In genomic region chr1:54425152-54425584, GRCh38 we compare ENCODE assay signal across 24 cellular contexts. TPM values are rescaled to one million over a fixed set of nuclear protein-coding genes. Genes with fewer than 3 reads are reported as not detected.
DNase-seq lines count a peak whose midpoint lies in the region; ATAC-seq, FAIRE-seq and TF ChIP-seq lines count a peak whose summit lies in the region.
"Had no signal": no experiment of that assay in that cellular context is flagged by ENCODE, and none has a peak within 500 bp of the region (broad histone marks: within the 10 kb centered on the region; RNA-seq: fewer than 3 reads in every experiment).

No MANE protein-coding gene starts in this region.

- H3K4me3 ChIP-seq in heart left ventricle (no peak overlapping the region), GM12878 (no peak overlapping the region), gastroesophageal sphincter (no peak overlapping the region), transverse colon (no peak overlapping the region)
- H3K4me3 ChIP-seq: vagina had no signal

- SMC1A ChIA-PET in GM12878 (lab: Charles Lee; ENCODE audit: uncharacterized antibody, unreplicated experiment), result interaction anchor here (0.7 to 1.3 kb wide), 2 partner anchors 21 to 213 kb away, joined by 3 read pairs; no protein-coding TSS in a partner anchor

- no peak overlapping the region for H3K4me3 Mint-ChIP-seq in nephron progenitor cell
- H3K4me3 Mint-ChIP-seq: activated naive CD4-positive, alpha-beta T cell treated with anti-CD3 and anti-CD28 coated beads, Interleukin-2, amount 50 U/mL, for 24 hours; T-helper 2 cell treated with Interferon-gamma antibody and Interleukin-4, amounts not matched to agents 5 μg/mL and 100 μg/mL, for 36 hours had no signal

- H3K4me1 Mint-ChIP-seq in nephron progenitor cell, result no peaks in the 10 kb centered on the region
- H3K4me1 Mint-ChIP-seq: activated naive CD4-positive, alpha-beta T cell treated with anti-CD3 and anti-CD28 coated beads, Interleukin-2, amount 50 U/mL, for 24 hours had no signal

- H3K27ac Mint-ChIP-seq in nephron progenitor cell, result no peak overlapping the region
- H3K27ac Mint-ChIP-seq: activated naive CD4-positive, alpha-beta T cell treated with anti-CD3 and anti-CD28 coated beads, Interleukin-2, amount 50 U/mL, for 24 hours; T-helper 2 cell treated with Interferon-gamma antibody and Interleukin-4, amounts not matched to agents 5 μg/mL and 100 μg/mL, for 36 hours had no signal

- H3K9me3 Mint-ChIP-seq in nephron progenitor cell, result peaks cover 6% of the 10 kb centered on the region
- H3K9me3 Mint-ChIP-seq: activated naive CD4-positive, alpha-beta T cell treated with anti-CD3 and anti-CD28 coated beads, Interleukin-2, amount 50 U/mL, for 24 hours; T-helper 2 cell treated with Interferon-gamma antibody and Interleukin-4, amounts not matched to agents 5 μg/mL and 100 μg/mL, for 36 hours had no signal

- H3K27ac ChIP-seq in heart left ventricle (no peak overlapping the region), GM12878 (ENCODE audit: control insufficient read depth, insufficient read depth) (no peak overlapping the region), gastroesophageal sphincter (peak overlapping the region in 2 of 4 donors; percentile 2 to 24), transverse colon (peak overlapping the region; percentile 47 to 69 (median 58))
- H3K27ac ChIP-seq: vagina had no signal

- H4K20me1 ChIP-seq in GM12878 (ENCODE audit: control insufficient read depth, insufficient read depth), result no peaks in the 10 kb centered on the region

- ATAC-seq in Right ventricle myocardium inferior, result no peak
- no peak for ATAC-seq in heart left ventricle
- ATAC-seq in GM12878, result no peak
- ATAC-seq in gastroesophageal sphincter, result peak; percentile 50
- no peak for ATAC-seq in HG02759 (IDR thresholded peaks at IDR 0.05; ENCODE audit: unreplicated experiment)
- ATAC-seq: activated CD4-positive, CD25-positive, alpha-beta regulatory T cell treated with anti-CD3 and anti-CD28 coated beads, Interleukin-2, amount 50 U/mL, for 24 hours had no signal

- TF ChIP-seq RAD21 in GM12878 (IDR thresholded peaks at IDR 0.05; ENCODE audit: insufficient read depth, low read depth, low read length), result peak; percentile 43

- H3K9me3 ChIP-seq in heart left ventricle (no peaks in the 10 kb centered on the region), GM12878 (replicated peaks; ENCODE audit: control insufficient read depth, insufficient read depth, low read length) (no peaks in the 10 kb centered on the region), gastroesophageal sphincter (no peaks in the 10 kb centered on the region), transverse colon (no peaks in the 10 kb centered on the region)
- H3K9me3 ChIP-seq: vagina had no signal

- BruUV-seq in GM12878 (replicated peaks; lab: Mats Ljungman, UMichigan), result no TSS peak

- RAD21 ChIA-PET in GM12878 (lab: Charles Lee; ENCODE audit: unreplicated experiment), result no interaction called here

- TF ChIP-seq EP300 in GM12878 (IDR thresholded peaks at IDR 0.05; ENCODE audit: borderline replicate concordance in 1 of 2, control insufficient read depth in 1 of 2, low read depth in 2 of 2, low read length in 2 of 2) (no peak), gastroesophageal sphincter (IDR thresholded peaks at IDR 0.05) (no peak), transverse colon (IDR thresholded peaks at IDR 0.05; ENCODE audit: low read depth) (no peak)

- H3K4me1 ChIP-seq in heart left ventricle (no peaks in the 10 kb centered on the region), GM12878 (ENCODE audit: control insufficient read depth, insufficient read depth, low read length) (no peaks in the 10 kb centered on the region), gastroesophageal sphincter (no peaks in the 10 kb centered on the region), transverse colon (peaks cover 0 to 17% (median 0%) of the 10 kb centered on the region in 4 donors)
- H3K4me1 ChIP-seq: vagina had no signal

- TF ChIP-seq CTCF in heart left ventricle (IDR thresholded peaks at IDR 0.05), result peak in 2 of 12 donors; percentile 14 to 15
- TF ChIP-seq CTCF in GM12878 (IDR thresholded peaks at IDR 0.05 in 2 of 3, conservative IDR thresholded peaks at IDR 0.05 in 1 of 3; ENCODE audit: control insufficient read depth in 2 of 3, extremely low read depth in 1 of 3, insufficient read depth in 1 of 3, low read depth in 3 of 3, low read length in 3 of 3), result peak; percentile 14 to 26 (median 16); a peak in 3 of 6 replicates
- TF ChIP-seq CTCF in gastroesophageal sphincter (IDR thresholded peaks at IDR 0.05), result peak in 2 of 4 experiments; percentile 20 to 39
- TF ChIP-seq CTCF in transverse colon (IDR thresholded peaks at IDR 0.05), result peak in 2 of 5 experiments; percentile 24 to 31
- no peak for TF ChIP-seq CTCF in nephron progenitor cell (IDR thresholded peaks at IDR 0.05)

- CTCF ChIA-PET in GM12878 (lab: Yijun Ruan, JAX), result interaction anchor here (0.9 to 1.7 kb wide), 4 partner anchors 17 to 243 kb away, joined by 3 to 6 read pairs (median 4); no protein-coding TSS in a partner anchor

- no peak overlapping the region for H3K4me2 ChIP-seq in GM12878 (ENCODE audit: control insufficient read depth, insufficient read depth)

- DNase-seq in Right ventricle myocardium inferior (ENCODE audit: missing footprints) (peak; percentile 56), heart left ventricle (no peak), GM12878 (ENCODE audit: low read depth, low spot score) (no peak), transverse colon (peak; percentile 68), NCI-H748 (lab: John Stamatoyannopoulos, UW; ENCODE audit: unreplicated experiment) (no peak), nephron progenitor cell (no peak)
- DNase-seq: activated T-cell treated with anti-CD3 and anti-CD28 coated beads, Interleukin-2, amount 50 U/mL, for 48 hours; DMS153; GF-D8; GOT3; kidney glomerular epithelial cell; NCI-H1436; NCI-H774; substantia nigra had no signal

- intact Hi-C loops in Right ventricle myocardium inferior (cut with DNase I), result no loop called here
- intact Hi-C loops in heart left ventricle (cut with DNase I), result no loop called here
- intact Hi-C loops in GM12878 (cut with micrococcal nuclease; ENCODE audit: unreplicated experiment), result no loop called here
- intact Hi-C loops in transverse colon (cut with DNase I; ENCODE audit: low total_unique reads), result no loop called here

- TF ChIP-seq POLR2A in heart left ventricle (IDR thresholded peaks at IDR 0.05) (no peak), GM12878 (IDR thresholded peaks at IDR 0.05; ENCODE audit: low read depth, low read length) (no peak), gastroesophageal sphincter (IDR thresholded peaks at IDR 0.05) (no peak), transverse colon (IDR thresholded peaks at IDR 0.05) (no peak)

- in situ Hi-C loops in GM12878 (cut with MboI) (no loop called here), transverse colon (cut with MboI; ENCODE audit: low pct_ligation_motif_present in 1 of 4, low pct_unique_long_range_greater_than_20kb in 1 of 4, low sequenced_read_pairs in 3 of 4) (no loop called here)

- FAIRE-seq in GM12878 (lab: Jason Lieb, UNC), result no peak
- FAIRE-seq: A204.1, colon, endometrium, frontal cortex had no signal

- no peaks in the 10 kb centered on the region for H3K79me2 ChIP-seq in GM12878 (ENCODE audit: control insufficient read depth, insufficient read depth, low read length)

- H2AFZ ChIP-seq in GM12878 (ENCODE audit: control insufficient read depth, low read depth, low read length), result no peak overlapping the region

- no peaks in the 10 kb centered on the region for H3K36me3 Mint-ChIP-seq in nephron progenitor cell (ENCODE audit: low read depth)
- H3K36me3 Mint-ChIP-seq: activated naive CD4-positive, alpha-beta T cell treated with anti-CD3 and anti-CD28 coated beads, Interleukin-2, amount 50 U/mL, for 24 hours had no signal

- H3K27me3 ChIP-seq in heart left ventricle (no peaks in the 10 kb centered on the region), GM12878 (replicated peaks in 1 of 2; ENCODE audit: control insufficient read depth in 2 of 2, insufficient read depth in 2 of 2, low read length in 1 of 2) (no peaks in the 10 kb centered on the region), gastroesophageal sphincter (no peaks in the 10 kb centered on the region), transverse colon (no peaks in the 10 kb centered on the region)
- H3K27me3 ChIP-seq: vagina had no signal

- H3K36me3 ChIP-seq in heart left ventricle (no peaks in the 10 kb centered on the region), GM12878 (ENCODE audit: control insufficient read depth in 2 of 2, insufficient read depth in 2 of 2, low read length in 1 of 2) (no peaks in the 10 kb centered on the region), gastroesophageal sphincter (no peaks in the 10 kb centered on the region), transverse colon (no peaks in the 10 kb centered on the region)
- H3K36me3 ChIP-seq: vagina had no signal

- peaks cover 1% of the 10 kb centered on the region for H3K27me3 Mint-ChIP-seq in nephron progenitor cell (ENCODE audit: low read depth, poor library complexity)
- H3K27me3 Mint-ChIP-seq: activated naive CD4-positive, alpha-beta T cell treated with anti-CD3 and anti-CD28 coated beads, Interleukin-2, amount 50 U/mL, for 24 hours had no signal

- H3K9ac ChIP-seq in GM12878 (ENCODE audit: control insufficient read depth, insufficient read depth, low read length), result no peak overlapping the region

- POLR2A ChIA-PET in GM12878 (lab: Charles Lee), result no interaction called here

- WGBS in heart left ventricle, 4 donors, result 84 to 94% (median 89%) methylated on average over 9 of the region's 9 CpGs
- WGBS in GM12878 (ENCODE audit: insufficient coverage, insufficient replicate concordance, low lambda C conversion rate, missing lambda C conversion rate), result 54% methylated on average over 9 of the region's 9 CpGs
- 75 to 83% methylated on average over 8 to 9 of the region's 9 CpGs for WGBS in gastroesophageal sphincter (ENCODE audit: low coverage in 1 of 2), 2 donors
- 64 to 80% methylated on average over 3 to 9 of the region's 9 CpGs for WGBS in transverse colon (ENCODE audit: low coverage in 1 of 2), 2 donors

RNA-seq across cellular contexts. Expression of gene SSBP3, which starts 19.0 kb away (rescaled TPM):
- 53.6 TPM for total RNA-seq in Right ventricle myocardium inferior
- 10 to 100 TPM; 20.8 to 61.8 (median 48.3) TPM for total RNA-seq in heart left ventricle
- polyA plus RNA-seq in heart left ventricle, result 10 to 100 TPM; 21.4 to 30.7 TPM
- 27.4 and 27.5 TPM in 2 replicates for total RNA-seq in GM12878 (2013; cell fraction: nucleolus; rRNA removed)
- 15.8 and 16.1 TPM in 2 replicates for total RNA-seq in GM12878 (2014; rRNA removed)
- total RNA-seq in GM12878 (2014; rRNA removed; fragmentation: Illumina TruSeq; extraction: Trizol), result 16.7 and 21.5 TPM in 2 replicates
- 50.4 and 51.7 TPM in 2 replicates for total RNA-seq in GM12878 (2021)
- polyA plus RNA-seq in GM12878 (2011; ENCODE audit: low read depth), result 10.0 TPM
- polyA plus RNA-seq in GM12878 (2011; rRNA removed), result 8.1 and 18.0 TPM in 2 replicates
- 15.5 and 16.6 TPM in 2 replicates for polyA plus RNA-seq in GM12878 (2011; cell fraction: cytosol; rRNA removed)
- polyA plus RNA-seq in GM12878 (2011; cell fraction: nucleus; rRNA removed), result 31.4 and 44.2 TPM in 2 replicates
- 22.0 and 30.8 TPM in 2 replicates for polyA plus RNA-seq in GM12878 (2012)
- 38.8 and 40.3 TPM in 2 replicates for polyA plus RNA-seq in GM12878 (2014; fragmentation: Illumina TruSeq; extraction: Trizol)
- polyA plus RNA-seq in GM12878 (2014; fragmentation: Nextera tagmentation; extraction: Ambion mirVana), result 1 to 10 TPM; 4.1 to 7.9 TPM
- polyA plus RNA-seq in GM12878 (2014; rRNA removed), result 30.1 and 41.9 TPM in 2 replicates
- polyA plus RNA-seq in GM12878 (2016; fragmentation: Nextera tagmentation; extraction: Ambion mirVana), result 1 to 10 TPM; 6.4 to 6.6 TPM
- polyA minus RNA-seq in GM12878 (2011; rRNA and poly(A)+ RNA removed), result 9.3 and 10.4 TPM in 2 replicates
- 7.1 and 10.2 TPM in 2 replicates for polyA minus RNA-seq in GM12878 (2011; cell fraction: cytosol; rRNA and poly(A)+ RNA removed)
- polyA minus RNA-seq in GM12878 (2011; cell fraction: nucleus; rRNA and poly(A)+ RNA removed), result 3.7 and 11.5 TPM in 2 replicates
- 10 to 100 TPM; 40.8 to 46.7 (median 45.5) TPM for total RNA-seq in gastroesophageal sphincter
- 100 to 1,000 TPM in 1 of 4 donors, 10 to 100 TPM in 3; 28.7 to 162 (median 37.0) TPM for total RNA-seq in transverse colon

Comparison
In these comparisons a context has a peak if more than half of its experiments do, and no peak if none do; other contexts are left out.
1. DNase-seq: peak in Right ventricle myocardium inferior (single experiment) and transverse colon (single experiment); none in heart left ventricle (0 of 5), GM12878 (single experiment), NCI-H748 (single experiment) and nephron progenitor cell (single experiment).
2. H3K27ac ChIP-seq: peak in transverse colon (4 of 4); none in heart left ventricle (0 of 12) and GM12878 (single experiment).